ENCODE assay signal across 21 cellular contexts in genomic region chr20:10492844-10493243, GRCh38.
"Had no signal": no experiment of that assay in that cellular context is flagged by ENCODE, and none has a peak within 500 bp of the region (broad histone marks: within the 10 kb centered on the region; RNA-seq: fewer than 3 reads in every experiment).

No MANE protein-coding gene starts in this region.

- H3K27ac Mint-ChIP-seq: activated CD4-positive, alpha-beta T cell treated with anti-CD3 and anti-CD28 coated beads, Interleukin-2, amount 10 ng/mL, durations not matched to agents 7 days and 5 days; activated naive CD8-positive, alpha-beta T cell treated with anti-CD3 and anti-CD28 coated beads for 36 hours; activated T-cell treated with anti-CD3 and anti-CD28 coated beads, Interleukin-2, amount 50 U/mL, for 24 hours; activated T-helper 17 cell treated with anti-CD3 and anti-CD28 coated beads, Interleukin-2, amount 50 U/mL, for 72 hours; mesothelial cell of epicardium had no signal

- H3K4me1 ChIP-seq: gastrocnemius medialis, pancreas, psoas muscle, right atrium auricular region had no signal

- H3K36me3 ChIP-seq: esophagus squamous epithelium, gastrocnemius medialis, left ventricle myocardium inferior, pancreas, right atrium auricular region had no signal

- H3K36me3 Mint-ChIP-seq: mesothelial cell of epicardium; natural killer cell treated with Interleukin-12 subunit alpha and Interleukin-12 subunit beta and Interleukin-15 and Interleukin-18, amount 100 ng/mL, for 72 hours had no signal

- H3K4me3 ChIP-seq: esophagus squamous epithelium, gastrocnemius medialis, left ventricle myocardium inferior, pancreas, psoas muscle, right atrium auricular region had no signal

- H3K27me3 Mint-ChIP-seq: activated CD4-positive, alpha-beta T cell treated with anti-CD3 and anti-CD28 coated beads, Interleukin-2, amount 10 ng/mL, durations not matched to agents 7 days and 5 days; activated naive CD8-positive, alpha-beta T cell treated with anti-CD3 and anti-CD28 coated beads for 36 hours; activated T-cell treated with anti-CD3 and anti-CD28 coated beads, Interleukin-2, amount 50 U/mL, for 24 hours; activated T-helper 17 cell treated with anti-CD3 and anti-CD28 coated beads, Interleukin-2, amount 50 U/mL, for 72 hours; natural killer cell treated with Interleukin-12 subunit alpha and Interleukin-12 subunit beta and Interleukin-15 and Interleukin-18, amount 100 ng/mL, for 72 hours had no signal

- DNase-seq: activated CD4-positive, alpha-beta T cell treated with anti-CD3 and anti-CD28 coated beads, Interleukin-2, amount 10 ng/mL, durations not matched to agents 7 days and 5 days; activated CD4-positive, CD25-positive, alpha-beta regulatory T cell treated with anti-CD3 and anti-CD28 coated beads, Interleukin-2, amount 50 U/mL, for 72 hours; activated naive CD8-positive, alpha-beta T cell treated with anti-CD3 and anti-CD28 coated beads for 36 hours; activated T-cell treated with anti-CD3 and anti-CD28 coated beads, Interleukin-2, amount 50 U/mL, for 24 hours; central memory CD4-positive, alpha-beta T cell; dermis blood vessel endothelial cell; effector CD8-positive, alpha-beta T cell; esophagus squamous epithelium; gastrocnemius medialis; hypothalamus; left ventricle myocardium inferior; pancreas; psoas muscle; stimulated activated CD4-positive, alpha-beta T cell treated with anti-CD3 and anti-CD28 coated beads, Interleukin-12 subunit alpha, Interleukin-12 subunit beta, amount 100 ng/mL, for 4 hours; stimulated activated CD4-positive, alpha-beta T cell treated with anti-CD3 and anti-CD28 coated beads, Interleukin-4, amount 100 ng/mL, for 4 hours; stimulated activated naive CD8-positive, alpha-beta T cell treated with anti-CD3 and anti-CD28 coated beads, Interleukin-15, Interleukin-2, amounts not matched to agents 100 U/mL and 50 U/mL, for 24 hours had no signal

- H3K4me3 Mint-ChIP-seq: activated CD4-positive, alpha-beta T cell treated with anti-CD3 and anti-CD28 coated beads, Interleukin-2, amount 10 ng/mL, durations not matched to agents 7 days and 5 days; activated naive CD8-positive, alpha-beta T cell treated with anti-CD3 and anti-CD28 coated beads for 36 hours; activated T-cell treated with anti-CD3 and anti-CD28 coated beads, Interleukin-2, amount 50 U/mL, for 24 hours; activated T-helper 17 cell treated with anti-CD3 and anti-CD28 coated beads, Interleukin-2, amount 50 U/mL, for 72 hours; mesothelial cell of epicardium; natural killer cell treated with Interleukin-12 subunit alpha and Interleukin-12 subunit beta and Interleukin-15 and Interleukin-18, amount 100 ng/mL, for 72 hours had no signal

- H3K27me3 ChIP-seq: esophagus squamous epithelium, gastrocnemius medialis, pancreas, right atrium auricular region had no signal

- H3K9me3 Mint-ChIP-seq: activated CD4-positive, alpha-beta T cell treated with anti-CD3 and anti-CD28 coated beads, Interleukin-2, amount 10 ng/mL, durations not matched to agents 7 days and 5 days; activated T-cell treated with anti-CD3 and anti-CD28 coated beads, Interleukin-2, amount 50 U/mL, for 24 hours; activated T-helper 17 cell treated with anti-CD3 and anti-CD28 coated beads, Interleukin-2, amount 50 U/mL, for 72 hours; mesothelial cell of epicardium had no signal

- ATAC-seq: activated T-helper 17 cell treated with anti-CD3 and anti-CD28 coated beads, Interleukin-2, amount 50 U/mL, for 72 hours; gastrocnemius medialis; natural killer cell treated with Interleukin-12 subunit alpha and Interleukin-12 subunit beta and Interleukin-15 and Interleukin-18, amount 100 ng/mL, for 72 hours; psoas muscle; stimulated activated naive CD8-positive, alpha-beta T cell treated with anti-CD3 and anti-CD28 coated beads, Interleukin-15, Interleukin-2, amounts not matched to agents 100 U/mL and 50 U/mL, for 24 hours had no signal

- H3K9me3 ChIP-seq: esophagus squamous epithelium, gastrocnemius medialis, left ventricle myocardium inferior, pancreas, psoas muscle, right atrium auricular region had no signal

- H3K27ac ChIP-seq: esophagus squamous epithelium, gastrocnemius medialis, left ventricle myocardium inferior, pancreas, psoas muscle, right atrium auricular region, VCaP had no signal
